ENCODE assay signal across 8 cellular contexts in genomic region chr6:97497713-97498331, GRCh38.
A peak's percentile ranks its signal among the peaks of the same experiment; 100 is the strongest.
DNase-seq lines count a peak whose midpoint lies in the region; ATAC-seq and TF ChIP-seq lines count a peak whose summit lies in the region.

No MANE protein-coding gene starts in this region.

- H3K4me3 Mint-ChIP-seq in activated naive CD4-positive, alpha-beta T cell treated with anti-CD3 and anti-CD28 coated beads for 36 hours = no peak overlapping the region
- no peak overlapping the region for H3K4me3 Mint-ChIP-seq in glutamatergic neuron (ENCODE audit: unreplicated experiment)

- intact Hi-C loops in activated naive CD4-positive, alpha-beta T cell treated with anti-CD3 and anti-CD28 coated beads for 36 hours (cut with micrococcal nuclease) = loop anchor here (1.0 kb wide), 2 partner anchors 1348 to 1621 kb away; no protein-coding TSS in a partner anchor
- intact Hi-C loops in posterior vena cava (cut with DNase I) = loop anchor here in 1 of 2 donors (5.0 kb wide), 1 partner anchor 1624 kb away; no protein-coding TSS in a partner anchor

- no peak overlapping the region for H3K27ac Mint-ChIP-seq in activated naive CD4-positive, alpha-beta T cell treated with anti-CD3 and anti-CD28 coated beads for 36 hours
- H3K27ac Mint-ChIP-seq in glutamatergic neuron (ENCODE audit: unreplicated experiment) = peak overlapping the region; percentile 40

- DNase-seq in GM13976 (ENCODE audit: low spot score) = peak; percentile 15
- peak; percentile 84 for DNase-seq in NAMALWA (ENCODE audit: low spot score)
- peak; percentile 75 for DNase-seq in SK-N-DZ (ENCODE audit: low spot score)
- DNase-seq in activated naive CD4-positive, alpha-beta T cell treated with anti-CD3 and anti-CD28 coated beads for 36 hours = peak; percentile 75
- DNase-seq in glutamatergic neuron = peak; percentile 78
- DNase-seq in posterior vena cava (ENCODE audit: low spot score) = peak; percentile 86
- DNase-seq in 8988T = no peak

- CTCF ChIA-PET in activated naive CD4-positive, alpha-beta T cell treated with anti-CD3 and anti-CD28 coated beads for 36 hours (lab: Charles Lee) = interaction anchor here (1.0 to 1.4 kb wide), 6 partner anchors 8 to 1622 kb away, joined by 3 read pairs; no protein-coding TSS in a partner anchor

- peak; percentile 99 for ATAC-seq in HG02623 (IDR thresholded peaks at IDR 0.05; ENCODE audit: unreplicated experiment)

- H3K9me3 Mint-ChIP-seq in activated naive CD4-positive, alpha-beta T cell treated with anti-CD3 and anti-CD28 coated beads for 36 hours = no peaks in the 10 kb centered on the region
- H3K9me3 Mint-ChIP-seq in glutamatergic neuron (ENCODE audit: unreplicated experiment) = no peaks in the 10 kb centered on the region

- H3K27me3 Mint-ChIP-seq in activated naive CD4-positive, alpha-beta T cell treated with anti-CD3 and anti-CD28 coated beads for 36 hours (ENCODE audit: low read depth) = peaks cover 13% of the 10 kb centered on the region
- H3K27me3 Mint-ChIP-seq in glutamatergic neuron (ENCODE audit: unreplicated experiment) = no peaks in the 10 kb centered on the region

- in situ Hi-C loops in GM13976 (cut with MboI; ENCODE audit: low sequenced_read_pairs, unreplicated experiment) = loop anchor here (25.0 kb wide), 1 partner anchor 1614 kb away; no protein-coding TSS in a partner anchor

- no peaks in the 10 kb centered on the region for H3K36me3 Mint-ChIP-seq in activated naive CD4-positive, alpha-beta T cell treated with anti-CD3 and anti-CD28 coated beads for 36 hours (ENCODE audit: low read depth)
- H3K36me3 Mint-ChIP-seq in glutamatergic neuron (ENCODE audit: unreplicated experiment) = no peaks in the 10 kb centered on the region

- no peaks in the 10 kb centered on the region for H3K4me1 Mint-ChIP-seq in activated naive CD4-positive, alpha-beta T cell treated with anti-CD3 and anti-CD28 coated beads for 36 hours (ENCODE audit: low read depth)
- H3K4me1 Mint-ChIP-seq in glutamatergic neuron (ENCODE audit: low read depth, unreplicated experiment) = peaks cover 3% of the 10 kb centered on the region

- TF ChIP-seq CTCF in GM13976 (IDR thresholded peaks at IDR 0.05; ENCODE audit: borderline replicate concordance, control extremely low read depth, extremely low read depth, insufficient read depth, missing control alignments) (peak; percentile 78), glutamatergic neuron (IDR thresholded peaks at IDR 0.05; ENCODE audit: partially characterized antibody, unreplicated experiment) (peak; percentile 94)
